In genomic region chr2:74290466-74291216, GRCh38 we compare ENCODE assay signal across 1 cellular context.
TF ChIP-seq lines count a peak whose summit lies in the region.

No MANE protein-coding gene starts in this region.

TF ChIP-seq in liver, 16 proteins besides CTCF, POLR2A, EP300 and RAD21:
- TF ChIP-seq REST (IDR thresholded peaks at IDR 0.05): no peak
- no peak for TF ChIP-seq RXRA (IDR thresholded peaks at IDR 0.05)
- no peak for TF ChIP-seq YY1 (IDR thresholded peaks at IDR 0.05)
- TF ChIP-seq TAF1 (conservative IDR thresholded peaks at IDR 0.05): no peak
- no peak for TF ChIP-seq HNF4G (IDR thresholded peaks at IDR 0.05)
- no peak for TF ChIP-seq GABPA (IDR thresholded peaks at IDR 0.05 in 1 of 2, conservative IDR thresholded peaks at IDR 0.05 in 1 of 2)
- no peak for TF ChIP-seq ATF3 (IDR thresholded peaks at IDR 0.05)
- no peak for TF ChIP-seq JUND (IDR thresholded peaks at IDR 0.05)
- TF ChIP-seq FOXA2 (IDR thresholded peaks at IDR 0.05): no peak
- no peak for TF ChIP-seq SP1 (IDR thresholded peaks at IDR 0.05)
- no peak for TF ChIP-seq NR2F2 (IDR thresholded peaks at IDR 0.05)
- no peak for TF ChIP-seq MAX (IDR thresholded peaks at IDR 0.05)
TF ChIP-seq in liver: peak in this region for 0.
